ENCODE assay signal across 10 cellular contexts in genomic region chr19:4052993-4053422, GRCh38. TPM values are rescaled to one million over a fixed set of nuclear protein-coding genes. Genes with fewer than 3 reads are reported as not detected.
A peak's percentile ranks its signal among the peaks of the same experiment; 100 is the strongest.
DNase-seq lines count a peak whose midpoint lies in the region; ATAC-seq, FAIRE-seq and TF ChIP-seq lines count a peak whose summit lies in the region.
"Had no signal": no experiment of that assay in that cellular context is flagged by ENCODE, and none has a peak within 500 bp of the region (broad histone marks: within the 10 kb centered on the region; RNA-seq: fewer than 3 reads in every experiment).

No MANE protein-coding gene starts in this region.

- no peak for FAIRE-seq in astrocyte (lab: Jason Lieb, UNC)
- FAIRE-seq in GM12891 (lab: Jason Lieb, UNC): no peak

- intact Hi-C loops in activated CD4-positive, alpha-beta T cell treated with anti-CD3 and anti-CD28 coated beads, Interleukin-2, amount 10 ng/mL, durations not matched to agents 24 days and 14 days (cut with micrococcal nuclease): no loop called here
- intact Hi-C loops in lower lobe of right lung (cut with DNase I): no loop called here
- intact Hi-C loops in testis (cut with DNase I; ENCODE audit: low total_unique reads): no loop called here

- peaks cover 90% of the 10 kb centered on the region for H4K20me1 ChIP-seq in astrocyte (ENCODE audit: insufficient read depth, low read length)

- peak in 1 of 2 donors; percentile 14 for ATAC-seq in lower lobe of right lung
- ATAC-seq in GM19328 (IDR thresholded peaks at IDR 0.05; ENCODE audit: unreplicated experiment): no peak

- peaks cover 23% of the 10 kb centered on the region for H3K4me1 Mint-ChIP-seq in activated CD4-positive, alpha-beta T cell treated with anti-CD3 and anti-CD28 coated beads, Interleukin-2, amount 10 ng/mL, durations not matched to agents 24 days and 14 days
- peaks cover 25% of the 10 kb centered on the region for H3K4me1 Mint-ChIP-seq in astrocyte (ENCODE audit: low read depth, unreplicated experiment)

- H3K4me1 ChIP-seq in astrocyte (ENCODE audit: insufficient read depth, low read length): peaks cover 24% of the 10 kb centered on the region
- peaks cover 39% of the 10 kb centered on the region for H3K4me1 ChIP-seq in lower lobe of right lung
- peaks cover 15% of the 10 kb centered on the region for H3K4me1 ChIP-seq in testis

- H3K9me3 ChIP-seq in astrocyte (ENCODE audit: insufficient read depth, low read depth, low read length) (no peaks in the 10 kb centered on the region), lower lobe of right lung (no peaks in the 10 kb centered on the region), testis (no peaks in the 10 kb centered on the region)

- H3K36me3 Mint-ChIP-seq in activated CD4-positive, alpha-beta T cell treated with anti-CD3 and anti-CD28 coated beads, Interleukin-2, amount 10 ng/mL, durations not matched to agents 24 days and 14 days (ENCODE audit: low read depth): peaks cover 44% of the 10 kb centered on the region
- peaks cover 29% of the 10 kb centered on the region for H3K36me3 Mint-ChIP-seq in astrocyte (ENCODE audit: low read depth, unreplicated experiment)

- H3K9me3 Mint-ChIP-seq in activated CD4-positive, alpha-beta T cell treated with anti-CD3 and anti-CD28 coated beads, Interleukin-2, amount 10 ng/mL, durations not matched to agents 24 days and 14 days: no peaks in the 10 kb centered on the region
- H3K9me3 Mint-ChIP-seq in astrocyte (ENCODE audit: unreplicated experiment): no peaks in the 10 kb centered on the region

- H3K27ac ChIP-seq in astrocyte (ENCODE audit: low read depth, low read length) (peak overlapping the region; percentile 72), lower lobe of right lung (peak overlapping the region; percentile 60), testis (peak overlapping the region; percentile 2 to 61)
- H3K27ac ChIP-seq: WERI-Rb-1 had no signal

- peak overlapping the region; percentile 52 for H3K9ac ChIP-seq in astrocyte (ENCODE audit: low read length)

- H3K79me2 ChIP-seq in astrocyte (ENCODE audit: insufficient read depth, low read length): peaks cover 95% of the 10 kb centered on the region

- H3K27me3 ChIP-seq in astrocyte (ENCODE audit: insufficient read depth, low read length) (no peaks in the 10 kb centered on the region), lower lobe of right lung (ENCODE audit: low read depth) (no peaks in the 10 kb centered on the region), testis (no peaks in the 10 kb centered on the region)

- H3K4me3 Mint-ChIP-seq in activated CD4-positive, alpha-beta T cell treated with anti-CD3 and anti-CD28 coated beads, Interleukin-2, amount 10 ng/mL, durations not matched to agents 24 days and 14 days: no peak overlapping the region
- H3K4me3 Mint-ChIP-seq in astrocyte (ENCODE audit: unreplicated experiment): peak overlapping the region; percentile 58

- H3K27me3 Mint-ChIP-seq in activated CD4-positive, alpha-beta T cell treated with anti-CD3 and anti-CD28 coated beads, Interleukin-2, amount 10 ng/mL, durations not matched to agents 24 days and 14 days: no peaks in the 10 kb centered on the region
- H3K27me3 Mint-ChIP-seq in astrocyte (ENCODE audit: low read depth, unreplicated experiment): no peaks in the 10 kb centered on the region

- TF ChIP-seq CTCF in astrocyte (IDR thresholded peaks at IDR 0.05; ENCODE audit: insufficient read depth, low read depth, low read length): no peak
- TF ChIP-seq CTCF in lower lobe of right lung (IDR thresholded peaks at IDR 0.05): no peak
- TF ChIP-seq CTCF in testis (IDR thresholded peaks at IDR 0.05): no peak
- TF ChIP-seq CTCF in GM10266 (IDR thresholded peaks at IDR 0.05; ENCODE audit: control insufficient read depth, insufficient read depth, low read depth, missing control alignments): no peak

- 31 to 35% methylated on average over 3 to 13 of the region's 13 CpGs for WGBS in testis, 2 donors

- peak overlapping the region; percentile 67 for H3K4me2 ChIP-seq in astrocyte (ENCODE audit: low read length)

- no peak overlapping the region for H2AFZ ChIP-seq in astrocyte (ENCODE audit: low read depth, low read length)

- no peak overlapping the region for H3K4me3 ChIP-seq in astrocyte (ENCODE audit: insufficient read depth, low read depth, low read length)
- H3K4me3 ChIP-seq in lower lobe of right lung: peak overlapping the region; percentile 23
- no peak overlapping the region for H3K4me3 ChIP-seq in testis

- H3K27ac Mint-ChIP-seq in activated CD4-positive, alpha-beta T cell treated with anti-CD3 and anti-CD28 coated beads, Interleukin-2, amount 10 ng/mL, durations not matched to agents 24 days and 14 days: peak overlapping the region; percentile 47
- H3K27ac Mint-ChIP-seq in astrocyte (ENCODE audit: unreplicated experiment): peak overlapping the region; percentile 47

- TF ChIP-seq POLR2A in testis (IDR thresholded peaks at IDR 0.05) (no peak), GM12891 (IDR thresholded peaks at IDR 0.05; ENCODE audit: low read depth, low read length) (no peak)

- H3K36me3 ChIP-seq in astrocyte (ENCODE audit: insufficient read depth, low read length) (peaks cover 17% of the 10 kb centered on the region), lower lobe of right lung (peaks cover 66% of the 10 kb centered on the region), testis (ENCODE audit: low read depth, missing control alignments) (no peaks in the 10 kb centered on the region)

- DNase-seq in activated CD4-positive, alpha-beta T cell treated with anti-CD3 and anti-CD28 coated beads, Interleukin-2, amount 10 ng/mL, durations not matched to agents 24 days and 14 days: no peak
- DNase-seq in activated CD4-positive, alpha-beta T cell treated with anti-CD3 and anti-CD28 coated beads, Interleukin-2, amount 50 U/mL, for 4 hours: no peak
- DNase-seq in astrocyte (ENCODE audit: low read depth): no peak
- peak; percentile 59 for DNase-seq in lower lobe of right lung
- DNase-seq in testis: no peak
- no peak for DNase-seq in GM10266 (ENCODE audit: extremely low spot score)
- no peak for DNase-seq in GM12891 (ENCODE audit: insufficient read length, low spot score)
- DNase-seq: NCI-H187 treated with DMSO at 0.1 percent for 48 hours, WERI-Rb-1 had no signal

TF ChIP-seq in GM12891, 5 proteins besides CTCF, POLR2A, EP300 and RAD21:
- TF ChIP-seq SPI1 (IDR thresholded peaks at IDR 0.05; ENCODE audit: low read depth, low read length) (no peak), POLR2AphosphoS5 (IDR thresholded peaks at IDR 0.05; ENCODE audit: low read depth, low read length) (no peak), PAX5 (IDR thresholded peaks at IDR 0.05; ENCODE audit: insufficient read depth, low read length, severe bottlenecking) (no peak), POU2F2 (IDR thresholded peaks at IDR 0.05; ENCODE audit: low read depth, low read length) (no peak), TAF1 (IDR thresholded peaks at IDR 0.05; ENCODE audit: low read depth, low read length) (no peak)

RNA-seq across cellular contexts. Expression of gene ZBTB7A, which starts 13.7 kb away (rescaled TPM):
- 35.8 and 39.6 TPM in 2 replicates for total RNA-seq in activated CD4-positive, alpha-beta T cell treated with anti-CD3 and anti-CD28 coated beads, Interleukin-2, amount 10 ng/mL, durations not matched to agents 24 days and 14 days
- total RNA-seq in astrocyte (24.3 and 26.9 TPM in 2 replicates), lower lobe of right lung (51.9 TPM), testis (10 to 100 TPM; 42.2 to 49.4 TPM)
- 7.5 TPM for polyA plus RNA-seq in testis (ENCODE audit: insufficient read depth, low read depth, low replicate concordance)
- polyA plus RNA-seq in GM12891 (2012; ENCODE audit: low read depth, missing spikeins): 7.3 TPM

RNA-seq across cellular contexts. Expression of gene PIAS4, which starts 45.5 kb away (rescaled TPM):
- 32.2 and 33.2 TPM in 2 replicates for total RNA-seq in activated CD4-positive, alpha-beta T cell treated with anti-CD3 and anti-CD28 coated beads, Interleukin-2, amount 10 ng/mL, durations not matched to agents 24 days and 14 days
- total RNA-seq in astrocyte (26.0 and 26.4 TPM in 2 replicates), lower lobe of right lung (27.6 TPM), testis (10 to 100 TPM; 89.1 to 94.5 TPM)
- polyA plus RNA-seq in testis (ENCODE audit: insufficient read depth, low read depth, low replicate concordance): 142 TPM
- polyA plus RNA-seq in GM12891 (2012; ENCODE audit: low read depth, missing spikeins): 14.1 TPM
